11 cellular contexts compared by ENCODE assay signal in the genomic region with DNA sequence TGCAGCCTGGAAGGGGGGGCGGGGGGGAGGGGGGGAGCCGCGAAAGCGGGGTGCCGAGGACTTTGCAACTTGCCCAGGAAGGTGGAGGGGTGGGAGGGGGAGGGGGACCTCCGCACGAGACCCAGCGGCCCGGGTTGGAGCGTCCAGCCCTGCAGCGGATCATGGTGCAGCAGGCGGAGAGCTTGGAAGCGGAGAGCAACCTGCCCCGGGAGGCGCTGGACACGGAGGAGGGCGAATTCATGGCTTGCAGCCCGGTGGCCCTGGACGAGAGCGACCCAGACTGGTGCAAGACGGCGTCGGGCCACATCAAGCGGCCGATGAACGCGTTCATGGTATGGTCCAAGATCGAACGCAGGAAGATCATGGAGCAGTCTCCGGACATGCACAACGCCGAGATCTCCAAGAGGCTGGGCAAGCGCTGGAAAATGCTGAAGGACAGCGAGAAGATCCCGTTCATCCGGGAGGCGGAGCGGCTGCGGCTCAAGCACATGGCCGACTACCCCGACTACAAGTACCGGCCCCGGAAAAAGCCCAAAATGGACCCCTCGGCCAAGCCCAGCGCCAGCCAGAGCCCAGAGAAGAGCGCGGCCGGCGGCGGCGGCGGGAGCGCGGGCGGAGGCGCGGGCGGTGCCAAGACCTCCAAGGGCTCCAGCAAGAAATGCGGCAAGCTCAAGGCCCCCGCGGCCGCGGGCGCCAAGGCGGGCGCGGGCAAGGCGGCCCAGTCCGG. TPM values are rescaled to one million over a fixed set of nuclear protein-coding genes. Genes with fewer than 3 reads are reported as not detected.
DNase-seq lines count a peak whose midpoint lies in the region; ATAC-seq and TF ChIP-seq lines count a peak whose summit lies in the region.
"Had no signal": no experiment of that assay in that cellular context is flagged by ENCODE, and none has a peak within 500 bp of the region (broad histone marks: within the 10 kb centered on the region; RNA-seq: fewer than 3 reads in every experiment).

No MANE protein-coding gene starts in this region.

- peaks cover 21% of the 10 kb centered on the region for H4K20me1 ChIP-seq in GM23338 (replicated peaks; ENCODE audit: insufficient read depth)

- H3K27ac Mint-ChIP-seq in GM23338 = peak overlapping the region; percentile 80
- H3K27ac Mint-ChIP-seq: T-helper 17 cell had no signal

- DNase-seq in AG04449 (ENCODE audit: low read depth, low spot score) (no peak), GM23338 (ENCODE audit: low spot score) (peak; percentile 54), adipocyte (ENCODE audit: low read depth) (peak; percentile 66), kidney epithelial cell (ENCODE audit: low read depth) (no peak), T-helper 2 cell (no peak)
- DNase-seq in effector CD8-positive, alpha-beta T cell (lab: John Stamatoyannopoulos, UW) = no peak
- no peak for DNase-seq in activated CD4-positive, CD25-positive, alpha-beta regulatory T cell (lab: John Stamatoyannopoulos, UW)
- DNase-seq in stimulated activated CD4-positive, alpha-beta T cell treated with anti-CD3 and anti-CD28 coated beads, Interleukin-1b, Interleukin-23, amount 100 ng/mL, for 48 hours = no peak
- DNase-seq: central memory CD4-positive, alpha-beta T cell; T-helper 17 cell had no signal

- CTCF ChIA-PET in AG04449 (lab: Yijun Ruan, JAX) = interaction anchor here (1.5 to 4.8 kb wide), 3 partner anchors 224 to 1965 kb away, joined by 4 to 37 read pairs (median 5); no protein-coding TSS in a partner anchor

- H3F3A ChIP-seq in GM23338 (replicated peaks; ENCODE audit: low read depth) = 0 out of 2 replicates have a peak, but pooled peaks cover 4% of the 10 kb centered on the region

- H3K9ac ChIP-seq in adipocyte (ENCODE audit: low read length) = no peak overlapping the region

- H3K4me3 ChIP-seq in AG04449 (ENCODE audit: low read depth, low read length) = peak overlapping the region; percentile 80
- H3K4me3 ChIP-seq in GM23338 = peak overlapping the region; percentile 97
- no peak overlapping the region for H3K4me3 ChIP-seq in adipocyte (ENCODE audit: low read length)
- H3K4me3 ChIP-seq in kidney epithelial cell (ENCODE audit: low read depth, low read length) = peak overlapping the region; percentile 68

- no peak for ATAC-seq in GM23338
- ATAC-seq: T-helper 17 cell had no signal

- H3K4me1 Mint-ChIP-seq in GM23338 = peaks cover 15% of the 10 kb centered on the region

- POLR2A ChIA-PET in AG04449 (lab: Yijun Ruan, JAX) = interaction anchor here (1.5 to 3.0 kb wide), 2 partner anchors 222 to 289 kb away, joined by 3 to 20 read pairs; no protein-coding TSS in a partner anchor

- peaks cover 22% of the 10 kb centered on the region for H3K27me3 Mint-ChIP-seq in GM23338 (ENCODE audit: insufficient read depth, low read depth, poor library complexity)

- H3K9me2 ChIP-seq in GM23338 (ENCODE audit: insufficient read depth) = peaks cover under 1% of the 10 kb centered on the region; the same call in 1 of the 2 replicates

- H3K27me3 ChIP-seq in GM23338 (ENCODE audit: insufficient read depth) = peaks cover 45% of the 10 kb centered on the region
- peaks cover 39% of the 10 kb centered on the region for H3K27me3 ChIP-seq in adipocyte (replicated peaks; ENCODE audit: control insufficient read depth, insufficient read depth, low read length)
- H3K27me3 ChIP-seq in kidney epithelial cell (ENCODE audit: control insufficient read depth, insufficient read depth, low read length) = no peaks in the 10 kb centered on the region

- peaks cover 4% of the 10 kb centered on the region for H3K9me3 ChIP-seq in adipocyte (ENCODE audit: control insufficient read depth, low read length)

- H3K79me2 ChIP-seq in GM23338 (replicated peaks; ENCODE audit: insufficient read depth) = peaks cover 38% of the 10 kb centered on the region

- peak overlapping the region; percentile 96 for H3K4me2 ChIP-seq in GM23338

- H3K4me3 Mint-ChIP-seq in GM23338 = peak overlapping the region; percentile 94
- H3K4me3 Mint-ChIP-seq: T-helper 17 cell had no signal

- H3K4me1 ChIP-seq in GM23338 (ENCODE audit: insufficient read depth) = peaks cover 15% of the 10 kb centered on the region
- H3K4me1 ChIP-seq in adipocyte (ENCODE audit: control insufficient read depth, insufficient read depth, low read length) = no peaks in the 10 kb centered on the region

- no peaks in the 10 kb centered on the region for H3K36me3 ChIP-seq in GM23338 (ENCODE audit: insufficient read depth)
- no peaks in the 10 kb centered on the region for H3K36me3 ChIP-seq in adipocyte (ENCODE audit: control insufficient read depth, insufficient read depth, low read length, severe bottlenecking)
- H3K36me3 ChIP-seq in kidney epithelial cell (ENCODE audit: control insufficient read depth, insufficient read depth, low read length) = no peaks in the 10 kb centered on the region

- no peak overlapping the region for H2AFZ ChIP-seq in GM23338

- H3K9me3 Mint-ChIP-seq in GM23338 = peaks cover 11% of the 10 kb centered on the region

- H3K27ac ChIP-seq in GM23338 (ENCODE audit: low read depth) = no peak overlapping the region

- peaks cover 18% of the 10 kb centered on the region for H3K36me3 Mint-ChIP-seq in GM23338 (ENCODE audit: low read depth)

- no peak for TF ChIP-seq CTCF in AG04449 (IDR thresholded peaks at IDR 0.05; ENCODE audit: insufficient read depth, low read length, missing control alignments)
- TF ChIP-seq CTCF in GM23338 (conservative IDR thresholded peaks at IDR 0.05; ENCODE audit: low read depth in 2 of 2) = no peak
- no peak for TF ChIP-seq CTCF in kidney epithelial cell (IDR thresholded peaks at IDR 0.05; ENCODE audit: insufficient read depth, low read length, poor library complexity, severe bottlenecking)

TF ChIP-seq in GM23338, 12 proteins besides CTCF, POLR2A, EP300 and RAD21:
- TF ChIP-seq CREB1 (CRISPR knock-in tag; IDR thresholded peaks at IDR 0.05; ENCODE audit: low read depth) (no peak), JUNB (IDR thresholded peaks at IDR 0.05; ENCODE audit: unreplicated experiment) (no peak), EZH2 (IDR thresholded peaks at IDR 0.05; ENCODE audit: low read depth, unreplicated experiment) (no peak), POLR2AphosphoS5 (IDR thresholded peaks at IDR 0.05; ENCODE audit: low read depth) (peak; percentile 17; the same call in 1 of the 2 replicates), NANOG (IDR thresholded peaks at IDR 0.05; ENCODE audit: borderline replicate concordance) (no peak)
- TF ChIP-seq, protein P1, sequence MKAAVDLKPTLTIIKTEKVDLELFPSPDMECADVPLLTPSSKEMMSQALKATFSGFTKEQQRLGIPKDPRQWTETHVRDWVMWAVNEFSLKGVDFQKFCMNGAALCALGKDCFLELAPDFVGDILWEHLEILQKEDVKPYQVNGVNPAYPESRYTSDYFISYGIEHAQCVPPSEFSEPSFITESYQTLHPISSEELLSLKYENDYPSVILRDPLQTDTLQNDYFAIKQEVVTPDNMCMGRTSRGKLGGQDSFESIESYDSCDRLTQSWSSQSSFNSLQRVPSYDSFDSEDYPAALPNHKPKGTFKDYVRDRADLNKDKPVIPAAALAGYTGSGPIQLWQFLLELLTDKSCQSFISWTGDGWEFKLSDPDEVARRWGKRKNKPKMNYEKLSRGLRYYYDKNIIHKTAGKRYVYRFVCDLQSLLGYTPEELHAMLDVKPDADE (IDR thresholded peaks at IDR 0.05) = no peak

RNA-seq across cellular contexts. Expression of gene SOX11, which starts 0.5 kb away (rescaled TPM):
- 26.3 and 26.5 TPM in 2 replicates for total RNA-seq in GM23338 (2014; rRNA removed; shearing (Covaris generic))
- 33.2 and 34.0 TPM in 2 replicates for polyA plus RNA-seq in GM23338 (2016; fragmentation: Nextera tagmentation; extraction: Ambion mirVana)
- total RNA-seq in kidney epithelial cell = 75.6 and 81.7 TPM in 2 replicates
- total RNA-seq: G401, T-helper 17 cell had no signal

Comparison
In these comparisons a context has a peak if more than half of its experiments do, and no peak if none do; other contexts are left out.
1. DNase-seq: peak in GM23338 (single experiment) and adipocyte (single experiment); none in AG04449 (single experiment), kidney epithelial cell (single experiment), effector CD8-positive, alpha-beta T cell (single experiment), activated CD4-positive, CD25-positive, alpha-beta regulatory T cell (0 of 4), T-helper 2 cell (0 of 5) and stimulated activated CD4-positive, alpha-beta T cell treated with anti-CD3 and anti-CD28 coated beads, Interleukin-1b, Interleukin-23, amount 100 ng/mL, for 48 hours (single experiment).